Comparison of ENCODE assay signal across 9 cellular contexts in genomic region chr12:125330645-125331341, GRCh38.
DNase-seq lines count a peak whose midpoint lies in the region; ATAC-seq and TF ChIP-seq lines count a peak whose summit lies in the region.
"Had no signal": no experiment of that assay in that cellular context is flagged by ENCODE, and none has a peak within 500 bp of the region (broad histone marks: within the 10 kb centered on the region; RNA-seq: fewer than 3 reads in every experiment).

No MANE protein-coding gene starts in this region.

- H3K4me1 Mint-ChIP-seq in effector memory CD8-positive, alpha-beta T cell (ENCODE audit: low read depth in 2 of 2) = no peaks in the 10 kb centered on the region

- TF ChIP-seq CTCF in DOHH2 (IDR thresholded peaks at IDR 0.05; ENCODE audit: low read depth, low read length, poor library complexity, severe bottlenecking) = peak; percentile 82
- TF ChIP-seq CTCF in lung (IDR thresholded peaks at IDR 0.05; ENCODE audit: control extremely low read depth, extremely low read depth) = no peak

- peak overlapping the region; percentile 75 for H3K4me2 ChIP-seq in DOHH2 (ENCODE audit: low read length)
- H3K4me2 ChIP-seq in Karpas-422 (ENCODE audit: low read depth, low read length, poor library complexity, severe bottlenecking) = no peak overlapping the region

- peaks cover 36 to 71% of the 10 kb centered on the region in 2 donors for H3K27me3 Mint-ChIP-seq in effector memory CD8-positive, alpha-beta T cell

- H3K27ac ChIP-seq in DOHH2 (ENCODE audit: low read depth, low read length) (no peak overlapping the region), Karpas-422 (ENCODE audit: low read length) (no peak overlapping the region), lung (ENCODE audit: low read depth in 1 of 2, low read length in 1 of 2) (no peak overlapping the region)

- H3K79me2 ChIP-seq in DOHH2 (ENCODE audit: control insufficient read depth, low read length) (no peaks in the 10 kb centered on the region), Karpas-422 (ENCODE audit: low read length) (no peaks in the 10 kb centered on the region)

- H3K9me2 ChIP-seq in DOHH2 (replicated peaks; ENCODE audit: control insufficient read depth, low read length) (no peaks in the 10 kb centered on the region), Karpas-422 (replicated peaks; ENCODE audit: insufficient read depth, low read length) (no peaks in the 10 kb centered on the region)

- peaks cover 7% of the 10 kb centered on the region for H3F3A ChIP-seq in DOHH2 (ENCODE audit: control insufficient read depth, insufficient read depth)

- H3K9me3 ChIP-seq in DOHH2 (ENCODE audit: control insufficient read depth, insufficient read depth, low read length) = peaks cover 5% of the 10 kb centered on the region; the same call in 1 of the 2 replicates
- H3K9me3 ChIP-seq in Karpas-422 (ENCODE audit: low read length) = no peaks in the 10 kb centered on the region
- peaks cover 0 to 13% of the 10 kb centered on the region in 2 donors for H3K9me3 ChIP-seq in lung (ENCODE audit: control insufficient read depth in 2 of 2, insufficient read depth in 1 of 2, low read length in 1 of 2)

- no peak overlapping the region for H3K9ac ChIP-seq in Karpas-422 (ENCODE audit: low read length)

- WGBS in lung, 2 donors = 1 to 2% methylated on average over 27 to 30 of the region's 30 CpGs

- H3K36me3 ChIP-seq in DOHH2 (ENCODE audit: control insufficient read depth, low read length) = no peaks in the 10 kb centered on the region
- H3K36me3 ChIP-seq in Karpas-422 (ENCODE audit: insufficient read depth, low read length) = no peaks in the 10 kb centered on the region
- no peaks in the 10 kb centered on the region for H3K36me3 ChIP-seq in lung (ENCODE audit: control insufficient read depth in 2 of 2, insufficient read depth in 2 of 2, low read length in 2 of 2)

- H4K20me1 ChIP-seq in DOHH2 (ENCODE audit: control insufficient read depth, insufficient read depth, low read depth, low read length) (no peaks in the 10 kb centered on the region), Karpas-422 (ENCODE audit: insufficient read depth, low read depth, low read length) (no peaks in the 10 kb centered on the region)

- peaks cover 0 to 2% of the 10 kb centered on the region in 2 donors for H3K9me3 Mint-ChIP-seq in effector memory CD8-positive, alpha-beta T cell

- H3K4me3 ChIP-seq in DOHH2 (ENCODE audit: low read length) (peak overlapping the region; percentile 62), Karpas-422 (ENCODE audit: low read length) (no peak overlapping the region), lung (no peak overlapping the region)

- H3K27me3 ChIP-seq in DOHH2 (ENCODE audit: control insufficient read depth, low read length) (peaks cover 3% of the 10 kb centered on the region), Karpas-422 (ENCODE audit: low read length) (no peaks in the 10 kb centered on the region), lung (ENCODE audit: control insufficient read depth, insufficient read depth) (no peaks in the 10 kb centered on the region)

- peak; percentile 79 for DNase-seq in Karpas-422
- peak; percentile 25 for DNase-seq in activated CD4-positive, alpha-beta T cell treated with anti-CD3 and anti-CD28 coated beads, Interleukin-2, amount 50 U/mL, for 1 hour
- peak in 2 of 3 experiments; percentile 10 to 24 for DNase-seq in effector memory CD8-positive, alpha-beta T cell
- DNase-seq in lung (ENCODE audit: low spot score) = peak; percentile 48
- peak in 2 of 3 experiments; percentile 19 to 51 for DNase-seq in stimulated activated CD4-positive, alpha-beta T cell treated with anti-CD3 and anti-CD28 coated beads, TNF-alpha, amount 100 ng/mL, for 24 hours (ENCODE audit: low read depth in 3 of 3)
- no peak for DNase-seq in central memory CD4-positive, alpha-beta T cell

- no peaks in the 10 kb centered on the region for H3K36me3 Mint-ChIP-seq in effector memory CD8-positive, alpha-beta T cell (ENCODE audit: insufficient read depth)
- H3K36me3 Mint-ChIP-seq: activated naive CD8-positive, alpha-beta T cell had no signal

- peak; percentile 55 for ATAC-seq in GM21447 (IDR thresholded peaks at IDR 0.05; ENCODE audit: unreplicated experiment)
- no peak for ATAC-seq in effector memory CD8-positive, alpha-beta T cell (replicated peaks)
- peak; percentile 68 for ATAC-seq in lung (ENCODE audit: insufficient read depth, low FRiP score)

- H2AFZ ChIP-seq in Karpas-422 (ENCODE audit: low read length) = no peak overlapping the region

- H3K4me1 ChIP-seq in DOHH2 (ENCODE audit: control insufficient read depth, low read length) (peaks cover 31% of the 10 kb centered on the region), Karpas-422 (ENCODE audit: low read length) (no peaks in the 10 kb centered on the region), lung (ENCODE audit: control insufficient read depth in 2 of 2, insufficient read depth in 2 of 2, low read length in 2 of 2) (no peaks in the 10 kb centered on the region)

- H3K27ac Mint-ChIP-seq in effector memory CD8-positive, alpha-beta T cell = no peak overlapping the region
- H3K27ac Mint-ChIP-seq: activated naive CD8-positive, alpha-beta T cell had no signal

- H3K4me3 Mint-ChIP-seq in effector memory CD8-positive, alpha-beta T cell = no peak overlapping the region
- H3K4me3 Mint-ChIP-seq: activated naive CD8-positive, alpha-beta T cell had no signal
